In genomic region chr14:20215196-20215595, GRCh38 we compare ENCODE assay signal across 33 cellular contexts. TPM values are rescaled to one million over a fixed set of nuclear protein-coding genes. Genes with fewer than 3 reads are reported as not detected.
"Had no signal": no experiment of that assay in that cellular context is flagged by ENCODE, and none has a peak within 500 bp of the region (broad histone marks: within the 10 kb centered on the region; RNA-seq: fewer than 3 reads in every experiment).

No MANE protein-coding gene starts in this region.

- H3K27me3 ChIP-seq: brain microvascular endothelial cell, heart left ventricle, right atrium auricular region, spleen, testis, transverse colon had no signal

- H3K9me3 ChIP-seq: testis, transverse colon had no signal

- H3K36me3 ChIP-seq: brain microvascular endothelial cell, heart left ventricle, right atrium auricular region, spleen, transverse colon had no signal

- DNase-seq: activated CD4-positive, alpha-beta memory T cell treated with anti-CD3 and anti-CD28 coated beads, Interleukin-2, amount 10 ng/mL, durations not matched to agents 7 days and 5 days; activated CD4-positive, alpha-beta T cell treated with anti-CD3 and anti-CD28 coated beads for 1 hour; activated CD4-positive, alpha-beta T cell treated with anti-CD3 and anti-CD28 coated beads, Interleukin-2, amount 10 ng/mL, durations not matched to agents 7 days and 5 days; activated CD8-positive, alpha-beta memory T cell treated with anti-CD3 and anti-CD28 coated beads, Interleukin-2, amount 50 U/mL, for 48 hours; activated gamma-delta T cell; activated naive CD4-positive, alpha-beta T cell treated with anti-CD3 and anti-CD28 coated beads, Interleukin-2, amount 50 U/mL, for 16 hours; activated T-cell treated with anti-CD3 and anti-CD28 coated beads, Interleukin-2, amount 50 U/mL, for 24 hours; amniotic stem cell; brain microvascular endothelial cell; caudate nucleus; effector CD4-positive, alpha-beta T cell; heart left ventricle; hypothalamus; immature natural killer cell; midbrain; naive thymus-derived CD8-positive, alpha-beta T cell; nucleus accumbens; spleen; stimulated activated naive CD4-positive, alpha-beta T cell; T-helper 17 cell; T1000; testis; transverse colon had no signal

- H3K27ac ChIP-seq: brain microvascular endothelial cell, epithelial cell of prostate, heart left ventricle, right atrium auricular region, spleen, testis, transverse colon had no signal

- H3K4me3 ChIP-seq: heart left ventricle, right atrium auricular region, spleen, testis, transverse colon had no signal

- H3K4me1 ChIP-seq: heart left ventricle, right atrium auricular region, spleen, testis, transverse colon had no signal

RNA-seq across cellular contexts. Expression of gene OR11H6, which starts 8.3 kb away (rescaled TPM):
- total RNA-seq: activated CD4-positive, alpha-beta memory T cell treated with anti-CD3 and anti-CD28 coated beads, Interleukin-2, amount 10 ng/mL, durations not matched to agents 7 days and 5 days; activated CD4-positive, alpha-beta T cell treated with anti-CD3 and anti-CD28 coated beads, Interleukin-2, amount 10 ng/mL, durations not matched to agents 7 days and 5 days; astrocyte; fibroblast of villous mesenchyme; heart left ventricle; kidney epithelial cell; lower leg skin; naive thymus-derived CD8-positive, alpha-beta T cell; neural crest cell; pulmonary artery endothelial cell; right atrium auricular region; spleen; T-helper 17 cell; testis; transverse colon; urinary bladder; WTC11 had no signal
- polyA plus RNA-seq: heart left ventricle; immature natural killer cell; naive thymus-derived CD8-positive, alpha-beta T cell; spleen; urinary bladder had no signal

RNA-seq across cellular contexts. Expression of gene OR11H7, which starts 13.6 kb away (rescaled TPM):
- total RNA-seq: activated CD4-positive, alpha-beta memory T cell treated with anti-CD3 and anti-CD28 coated beads, Interleukin-2, amount 10 ng/mL, durations not matched to agents 7 days and 5 days; activated CD4-positive, alpha-beta T cell treated with anti-CD3 and anti-CD28 coated beads, Interleukin-2, amount 10 ng/mL, durations not matched to agents 7 days and 5 days; astrocyte; fibroblast of villous mesenchyme; heart left ventricle; kidney epithelial cell; lower leg skin; naive thymus-derived CD8-positive, alpha-beta T cell; neural crest cell; pulmonary artery endothelial cell; right atrium auricular region; spleen; T-helper 17 cell; testis; transverse colon; urinary bladder; WTC11 had no signal
- polyA plus RNA-seq: heart left ventricle; immature natural killer cell; naive thymus-derived CD8-positive, alpha-beta T cell; spleen; urinary bladder had no signal

RNA-seq across cellular contexts. Expression of gene OR11H4, which starts 23.9 kb away (rescaled TPM):
- total RNA-seq: activated CD4-positive, alpha-beta memory T cell treated with anti-CD3 and anti-CD28 coated beads, Interleukin-2, amount 10 ng/mL, durations not matched to agents 7 days and 5 days; activated CD4-positive, alpha-beta T cell treated with anti-CD3 and anti-CD28 coated beads, Interleukin-2, amount 10 ng/mL, durations not matched to agents 7 days and 5 days; astrocyte; fibroblast of villous mesenchyme; heart left ventricle; kidney epithelial cell; lower leg skin; naive thymus-derived CD8-positive, alpha-beta T cell; neural crest cell; pulmonary artery endothelial cell; right atrium auricular region; spleen; T-helper 17 cell; transverse colon; urinary bladder; WTC11 had no signal
- polyA plus RNA-seq: heart left ventricle; immature natural killer cell; naive thymus-derived CD8-positive, alpha-beta T cell; spleen; urinary bladder had no signal

RNA-seq across cellular contexts. Expression of gene OR11G2, which starts 24.5 kb away (rescaled TPM):
- total RNA-seq: activated CD4-positive, alpha-beta memory T cell treated with anti-CD3 and anti-CD28 coated beads, Interleukin-2, amount 10 ng/mL, durations not matched to agents 7 days and 5 days; activated CD4-positive, alpha-beta T cell treated with anti-CD3 and anti-CD28 coated beads, Interleukin-2, amount 10 ng/mL, durations not matched to agents 7 days and 5 days; astrocyte; fibroblast of villous mesenchyme; heart left ventricle; kidney epithelial cell; lower leg skin; naive thymus-derived CD8-positive, alpha-beta T cell; neural crest cell; pulmonary artery endothelial cell; right atrium auricular region; spleen; T-helper 17 cell; testis; transverse colon; urinary bladder; WTC11 had no signal
- polyA plus RNA-seq: heart left ventricle; immature natural killer cell; naive thymus-derived CD8-positive, alpha-beta T cell; spleen; urinary bladder had no signal
